9 cellular contexts compared by ENCODE assay signal in the genomic region with DNA sequence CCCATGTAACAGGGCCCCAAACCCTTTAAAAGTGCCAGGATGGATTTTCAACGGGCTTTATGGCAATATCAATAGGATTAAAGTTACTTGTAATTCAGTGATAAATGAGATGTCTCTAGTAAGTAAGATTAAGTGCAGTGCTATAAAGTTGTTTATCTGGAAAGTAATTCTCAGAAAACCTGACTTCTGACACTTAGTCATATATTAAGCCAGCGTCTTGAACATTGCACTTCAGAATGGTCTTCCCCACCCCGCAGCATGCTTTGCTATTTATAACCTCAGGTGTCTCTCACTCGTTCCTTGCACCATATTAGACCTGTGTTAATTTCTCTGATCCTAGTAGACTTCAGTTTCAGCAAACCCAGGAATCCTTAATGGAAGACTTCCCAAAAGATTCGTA. TPM values are rescaled to one million over a fixed set of nuclear protein-coding genes. Genes with fewer than 3 reads are reported as not detected.
DNase-seq lines count a peak whose midpoint lies in the region; ATAC-seq and TF ChIP-seq lines count a peak whose summit lies in the region.
"Had no signal": no experiment of that assay in that cellular context is flagged by ENCODE, and none has a peak within 500 bp of the region (broad histone marks: within the 10 kb centered on the region; RNA-seq: fewer than 3 reads in every experiment).

No MANE protein-coding gene starts in this region.

- no peaks in the 10 kb centered on the region for H3K79me2 ChIP-seq in GM23338 (replicated peaks; ENCODE audit: insufficient read depth)
- peaks cover 16% of the 10 kb centered on the region for H3K79me2 ChIP-seq in hepatocyte

- peaks cover 25% of the 10 kb centered on the region for H3K27me3 Mint-ChIP-seq in GM23338 (ENCODE audit: insufficient read depth, low read depth, poor library complexity)
- peaks cover 5% of the 10 kb centered on the region for H3K27me3 Mint-ChIP-seq in T-helper 2 cell treated with Interferon-gamma antibody and Interleukin-4, amounts not matched to agents 5 μg/mL and 100 μg/mL, for 36 hours (ENCODE audit: low read depth)

- H3F3A ChIP-seq in GM23338 (replicated peaks; ENCODE audit: low read depth), result no peaks in the 10 kb centered on the region

- no peak for TF ChIP-seq CTCF in GM23338 (conservative IDR thresholded peaks at IDR 0.05; ENCODE audit: low read depth in 2 of 2)
- no peak for TF ChIP-seq CTCF in hepatocyte (IDR thresholded peaks at IDR 0.05; ENCODE audit: poor library complexity)
- no peak for TF ChIP-seq CTCF in retinal pigment epithelial cell (conservative IDR thresholded peaks at IDR 0.05; ENCODE audit: low read depth, low read length)

- H3K4me3 Mint-ChIP-seq in GM23338, result peak overlapping the region; percentile 92; the same call in 1 of the 3 replicates
- H3K4me3 Mint-ChIP-seq in T-helper 2 cell treated with Interferon-gamma antibody and Interleukin-4, amounts not matched to agents 5 μg/mL and 100 μg/mL, for 36 hours, result peak overlapping the region; percentile 87

- H3K9me2 ChIP-seq in GM23338 (ENCODE audit: insufficient read depth) (no peaks in the 10 kb centered on the region), hepatocyte (replicated peaks; ENCODE audit: insufficient read depth) (no peaks in the 10 kb centered on the region)

- ATAC-seq in GM23338 (no peak), GM19397 (IDR thresholded peaks at IDR 0.05; ENCODE audit: unreplicated experiment) (no peak)

- no peak overlapping the region for H3K27ac Mint-ChIP-seq in GM23338
- H3K27ac Mint-ChIP-seq in T-helper 2 cell treated with Interferon-gamma antibody and Interleukin-4, amounts not matched to agents 5 μg/mL and 100 μg/mL, for 36 hours, result peak overlapping the region; percentile 68

- H3K4me1 ChIP-seq in GM23338 (ENCODE audit: insufficient read depth), result peaks cover 15% of the 10 kb centered on the region
- H3K4me1 ChIP-seq in hepatocyte (ENCODE audit: insufficient read depth), result peaks cover 30% of the 10 kb centered on the region

- no peaks in the 10 kb centered on the region for H3K9me3 ChIP-seq in hepatocyte (ENCODE audit: low read depth)
- H3K9me3 ChIP-seq: ovary had no signal

- peaks cover 18% of the 10 kb centered on the region for H3K4me1 Mint-ChIP-seq in GM23338
- peaks cover 42% of the 10 kb centered on the region for H3K4me1 Mint-ChIP-seq in T-helper 2 cell treated with Interferon-gamma antibody and Interleukin-4, amounts not matched to agents 5 μg/mL and 100 μg/mL, for 36 hours (ENCODE audit: low read depth)

- H3K27me3 ChIP-seq in GM23338 (ENCODE audit: insufficient read depth) (peaks cover 21% of the 10 kb centered on the region), hepatocyte (no peaks in the 10 kb centered on the region)
- H3K27me3 ChIP-seq: ovary had no signal

- no peaks in the 10 kb centered on the region; the same call in 2 of the 3 replicates for H3K36me3 Mint-ChIP-seq in GM23338 (ENCODE audit: low read depth)
- peaks cover 19% of the 10 kb centered on the region for H3K36me3 Mint-ChIP-seq in T-helper 2 cell treated with Interferon-gamma antibody and Interleukin-4, amounts not matched to agents 5 μg/mL and 100 μg/mL, for 36 hours (ENCODE audit: low read depth)

- H3K4me2 ChIP-seq in GM23338, result 0 out of 2 replicates have a peak overlapping the region, but pooled peaks have one; percentile 96
- H3K4me2 ChIP-seq in hepatocyte, result peak overlapping the region; percentile 73

- no peaks in the 10 kb centered on the region for H4K20me1 ChIP-seq in GM23338 (replicated peaks; ENCODE audit: insufficient read depth)
- H4K20me1 ChIP-seq in hepatocyte (ENCODE audit: insufficient read depth, poor library complexity, severe bottlenecking), result peaks cover 6% of the 10 kb centered on the region

- H3K36me3 ChIP-seq in GM23338 (ENCODE audit: insufficient read depth) (no peaks in the 10 kb centered on the region), hepatocyte (replicated peaks; ENCODE audit: insufficient read depth, low read depth) (no peaks in the 10 kb centered on the region)
- H3K36me3 ChIP-seq: ovary had no signal

- H3K27ac ChIP-seq in GM23338 (ENCODE audit: low read depth) (no peak overlapping the region), hepatocyte (peak overlapping the region; percentile 97), substantia nigra (ENCODE audit: low read depth, low read length, poor library complexity, severe bottlenecking) (no peak overlapping the region)

- DNase-seq in GM23338 (ENCODE audit: low spot score), result no peak
- DNase-seq in T-helper 2 cell treated with Interferon-gamma antibody and Interleukin-4, amounts not matched to agents 5 μg/mL and 100 μg/mL, for 36 hours (ENCODE audit: low spot score), result no peak
- DNase-seq in hepatocyte (ENCODE audit: low spot score), result peak; percentile 65
- DNase-seq in retinal pigment epithelial cell (ENCODE audit: low read depth), result no peak
- no peak for DNase-seq in dedifferentiated amniotic fluid mesenchymal stem cell (ENCODE audit: extremely low spot score)
- DNase-seq in substantia nigra (lab: John Stamatoyannopoulos, UW), result no peak

- no peak overlapping the region for H3K4me3 ChIP-seq in GM23338
- no peak overlapping the region for H3K4me3 ChIP-seq in hepatocyte
- H3K4me3 ChIP-seq in retinal pigment epithelial cell (ENCODE audit: low read length), result peak overlapping the region; percentile 25

- 24% methylated on average over 5 of the region's 5 CpGs for WGBS in hepatocyte (ENCODE audit: low lambda C conversion rate, missing lambda C conversion rate)

- H2AFZ ChIP-seq in GM23338 (no peak overlapping the region), hepatocyte (no peak overlapping the region)

- H3K9me3 Mint-ChIP-seq in GM23338, result no peaks in the 10 kb centered on the region
- no peaks in the 10 kb centered on the region for H3K9me3 Mint-ChIP-seq in T-helper 2 cell treated with Interferon-gamma antibody and Interleukin-4, amounts not matched to agents 5 μg/mL and 100 μg/mL, for 36 hours
- H3K9me3 Mint-ChIP-seq: IgD-negative memory B cell had no signal

TF ChIP-seq in GM23338, 12 proteins besides CTCF, POLR2A, EP300 and RAD21:
- TF ChIP-seq ZNF114 (CRISPR knock-in tag; IDR thresholded peaks at IDR 0.05) (no peak), POLR2AphosphoS5 (IDR thresholded peaks at IDR 0.05; ENCODE audit: low read depth) (no peak), ZNF331 (CRISPR knock-in tag; IDR thresholded peaks at IDR 0.05; ENCODE audit: low read depth) (no peak), JUNB (IDR thresholded peaks at IDR 0.05; ENCODE audit: unreplicated experiment) (no peak)

RNA-seq across cellular contexts. Expression of a gene that starts 2.1 kb away (rescaled TPM):
- total RNA-seq in GM23338 (2014; rRNA removed; shearing (Covaris generic)), result 0.89 and 2.5 TPM in 2 replicates
- 0.91 and 0.92 TPM in 2 replicates for polyA plus RNA-seq in GM23338 (2016; fragmentation: Nextera tagmentation; extraction: Ambion mirVana)
- total RNA-seq in hepatocyte, result 84.2 and 85.0 TPM in 2 replicates
- 30.5 and 31.6 TPM in 2 replicates for polyA plus RNA-seq in hepatocyte
- polyA plus RNA-seq: IgD-negative memory B cell had no signal

Comparison
In these comparisons a context has a peak if more than half of its experiments do, and no peak if none do; other contexts are left out.
1. RNA of a gene that starts 2.1 kb away (total RNA-seq): 84.2 to 85.0 TPM in hepatocyte; 0.89 to 2.5 TPM in GM23338; every median in the first group is over 10 times any median in the second.